In the genomic region with DNA sequence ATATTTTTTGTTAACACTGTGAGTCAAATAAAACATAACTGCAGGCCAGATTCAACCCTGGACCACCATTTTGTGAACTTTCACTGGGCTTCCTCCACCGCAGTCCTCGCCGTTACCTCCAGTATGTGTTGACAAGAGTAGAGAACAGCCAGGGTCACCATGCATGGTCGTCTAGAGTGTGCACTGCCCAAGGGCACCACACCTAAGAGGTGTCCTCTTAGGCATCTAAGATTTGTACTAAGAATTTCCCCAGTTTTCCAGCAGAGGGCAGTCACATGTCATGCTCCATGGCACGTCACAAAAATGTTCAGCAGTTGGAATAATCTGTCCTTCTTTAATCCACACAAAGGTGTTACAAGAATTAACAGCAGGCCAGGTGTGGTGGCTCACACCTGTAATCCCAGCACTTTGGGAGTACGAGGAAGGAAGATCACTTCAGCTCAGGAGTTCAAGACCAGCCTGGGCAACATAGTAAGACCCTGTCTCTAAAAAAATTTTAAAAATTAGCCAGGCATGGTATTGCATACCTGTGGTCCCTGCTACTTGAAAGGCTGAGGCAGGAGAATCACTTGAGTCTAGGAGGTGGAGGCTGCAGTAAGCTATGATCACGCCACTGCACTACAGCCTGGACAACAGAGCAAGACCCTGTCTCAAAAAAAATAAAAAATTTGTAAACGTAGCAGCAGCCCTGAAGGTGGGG, we compare ENCODE assay signal across 8 cellular contexts.
DNase-seq lines count a peak whose midpoint lies in the region; ATAC-seq and TF ChIP-seq lines count a peak whose summit lies in the region.

No MANE protein-coding gene starts in this region.

- no peak overlapping the region for H3K4me3 ChIP-seq in RWPE2 (ENCODE audit: severe bottlenecking)
- H3K4me3 ChIP-seq in prostate gland: no peak overlapping the region

- H3K27me3 Mint-ChIP-seq in CD14-positive monocyte (ENCODE audit: low read depth in 3 of 3): peaks cover 0 to 7% (median 4%) of the 10 kb centered on the region in 3 donors

- no peaks in the 10 kb centered on the region for H3K36me3 ChIP-seq in RWPE2 (ENCODE audit: low read depth)
- no peaks in the 10 kb centered on the region for H3K36me3 ChIP-seq in prostate gland

- H3K9me3 Mint-ChIP-seq in CD14-positive monocyte: no peaks in the 10 kb centered on the region

- intact Hi-C loops in CD14-positive monocyte (cut with micrococcal nuclease) (loop anchor here (1.0 to 10.0 kb wide), 2 partner anchors 144 kb away; no protein-coding TSS in a partner anchor), prostate gland (cut with DNase I) (loop anchor here (1.0 kb wide), 1 partner anchor 20 kb away; no protein-coding TSS in a partner anchor)

- ATAC-seq in GM19324 (IDR thresholded peaks at IDR 0.05; ENCODE audit: low FRiP score, unreplicated experiment) (peak; percentile 64), RWPE2 (ENCODE audit: low read depth) (peak; percentile 69), HG02623 (IDR thresholded peaks at IDR 0.05; ENCODE audit: unreplicated experiment) (no peak)

- no peak overlapping the region for H3K27ac Mint-ChIP-seq in CD14-positive monocyte

- H3K36me3 Mint-ChIP-seq in CD14-positive monocyte: no peaks in the 10 kb centered on the region

- H3K27me3 ChIP-seq in RWPE2 (ENCODE audit: insufficient read depth, poor library complexity, severe bottlenecking): no peaks in the 10 kb centered on the region
- no peaks in the 10 kb centered on the region for H3K27me3 ChIP-seq in prostate gland (replicated peaks; ENCODE audit: insufficient read depth)

- WGBS in prostate gland: 56% methylated on average over 8 of the region's 8 CpGs

- H3K27ac ChIP-seq in RWPE2 (ENCODE audit: poor library complexity, severe bottlenecking): no peak overlapping the region
- H3K27ac ChIP-seq in prostate gland: no peak overlapping the region

- TF ChIP-seq CTCF in CD14-positive monocyte (IDR thresholded peaks at IDR 0.05) (peak; percentile 91), RWPE2 (IDR thresholded peaks at IDR 0.05; ENCODE audit: poor library complexity, severe bottlenecking) (peak; percentile 93), prostate gland (IDR thresholded peaks at IDR 0.05) (peak; percentile 70 to 88 (median 80))

- TF ChIP-seq POLR2A in prostate gland (IDR thresholded peaks at IDR 0.05): no peak

- H3K4me1 Mint-ChIP-seq in CD14-positive monocyte: peaks cover 20% of the 10 kb centered on the region

- H3K4me3 Mint-ChIP-seq in CD14-positive monocyte: no peak overlapping the region

- H3K9me3 ChIP-seq in RWPE2 (ENCODE audit: severe bottlenecking) (no peaks in the 10 kb centered on the region), prostate gland (no peaks in the 10 kb centered on the region)

- DNase-seq in CD14-positive monocyte (ENCODE audit: low spot score): no peak
- peak; percentile 51 for DNase-seq in KG1 (lab: John Stamatoyannopoulos, UW)
- DNase-seq in RWPE2 (ENCODE audit: low spot score): no peak
- DNase-seq in activated effector memory CD4-positive, alpha-beta T cell treated with Interleukin-2 at 50 U/mL for 16 hours: peak; percentile 18
- peak; percentile 46 for DNase-seq in globus pallidus (ENCODE audit: low spot score)
- peak; percentile 71 for DNase-seq in prostate gland (ENCODE audit: low spot score)

- H3K4me1 ChIP-seq in RWPE2 (ENCODE audit: insufficient read depth, poor library complexity, severe bottlenecking) (no peaks in the 10 kb centered on the region), prostate gland (replicated peaks) (no peaks in the 10 kb centered on the region)

Comparison
In these comparisons a context has a peak if more than half of its experiments do, and no peak if none do; other contexts are left out.
1. DNase-seq: peak in KG1 (single experiment), activated effector memory CD4-positive, alpha-beta T cell treated with Interleukin-2 at 50 U/mL for 16 hours (single experiment), globus pallidus (single experiment) and prostate gland (single experiment); none in CD14-positive monocyte (single experiment) and RWPE2 (single experiment).
2. Peak in every context shown above with its lines, with median percentiles within 50 percentile points of each other: CTCF ChIP-seq.